Comparison of ENCODE assay signal across 1 cellular context in genomic region chr6:139927236-139927635, GRCh38.
TF ChIP-seq lines count a peak whose summit lies in the region.

No MANE protein-coding gene starts in this region.

TF ChIP-seq in Ishikawa, 13 proteins besides CTCF, POLR2A, EP300 and RAD21 (continued from another document):
- TF ChIP-seq REST (IDR thresholded peaks at IDR 0.05; ENCODE audit: low read depth) = no peak
- TF ChIP-seq CREB1 (IDR thresholded peaks at IDR 0.05; ENCODE audit: low read depth) = no peak
- TF ChIP-seq FOXM1 (IDR thresholded peaks at IDR 0.05; ENCODE audit: borderline replicate concordance, low read depth) = no peak
TF ChIP-seq in Ishikawa: peak in this region for 0.
